Comparison of ENCODE assay signal across 8 cellular contexts in genomic region chr12:119990382-119990874, GRCh38. TPM values are rescaled to one million over a fixed set of nuclear protein-coding genes. Genes with fewer than 3 reads are reported as not detected.
DNase-seq lines count a peak whose midpoint lies in the region; ATAC-seq and TF ChIP-seq lines count a peak whose summit lies in the region.

No MANE protein-coding gene starts in this region.

- no peak for DNase-seq in CD14-positive monocyte (ENCODE audit: low spot score)
- DNase-seq in HT-29 (ENCODE audit: low spot score) = peak; percentile 16
- DNase-seq in activated T-cell treated with anti-CD3 and anti-CD28 coated beads, Interleukin-2, amount 50 U/mL, for 4 hours = peak; percentile 17
- no peak for DNase-seq in right lobe of liver
- no peak for DNase-seq in dermis blood vessel endothelial cell
- no peak for DNase-seq in NCI-H2171 treated with DMSO at 0.1 percent for 48 hours (lab: John Stamatoyannopoulos, UW)

- H3K9me3 ChIP-seq in right lobe of liver = no peaks in the 10 kb centered on the region

- TF ChIP-seq CTCF in CD14-positive monocyte (IDR thresholded peaks at IDR 0.05) (no peak), right lobe of liver (IDR thresholded peaks at IDR 0.05) (no peak)

- H3K4me3 ChIP-seq in right lobe of liver = peak overlapping the region; percentile 35 to 55 (median 44)

- TF ChIP-seq POLR2A in right lobe of liver (IDR thresholded peaks at IDR 0.05) = no peak
- no peak for TF ChIP-seq POLR2A in GM18505 (IDR thresholded peaks at IDR 0.05; ENCODE audit: borderline replicate concordance, extremely low read depth, insufficient read depth, insufficient read length)

- peaks cover 0 to 18% (median 2%) of the 10 kb centered on the region in 7 donors for H3K9me3 Mint-ChIP-seq in CD14-positive monocyte
- no peaks in the 10 kb centered on the region for H3K9me3 Mint-ChIP-seq in activated T-cell treated with anti-CD3 and anti-CD28 coated beads, Interleukin-2, amount 50 U/mL, for 4 hours

- intact Hi-C loops in CD14-positive monocyte (cut with micrococcal nuclease) (no loop called here), right lobe of liver (cut with DNase I) (loop anchor here in 1 of 2 donors (10.0 kb wide), 1 partner anchor 104 kb away; no protein-coding TSS in a partner anchor)

- no peak for ATAC-seq in activated T-cell treated with anti-CD3 and anti-CD28 coated beads, Interleukin-2, amount 50 U/mL, for 4 hours
- ATAC-seq in right lobe of liver (no peak), GM18505 (IDR thresholded peaks at IDR 0.05; ENCODE audit: unreplicated experiment) (no peak), HG03159 (IDR thresholded peaks at IDR 0.05; ENCODE audit: unreplicated experiment) (no peak)

- peaks cover 0 to 10% (median 3%) of the 10 kb centered on the region in 4 donors for H3K4me1 ChIP-seq in right lobe of liver

- peak overlapping the region in 1 of 7 donors; percentile 38 for H3K27ac Mint-ChIP-seq in CD14-positive monocyte

- 32% methylated on average over 12 of the region's 12 CpGs for WGBS in right lobe of liver (ENCODE audit: insufficient coverage, low coverage, low lambda C conversion rate, missing lambda C conversion rate)

- no peak overlapping the region for H3K27ac ChIP-seq in right lobe of liver

- peaks cover 0 to 6% of the 10 kb centered on the region in 2 donors for H3K27me3 ChIP-seq in right lobe of liver

- no peaks in the 10 kb centered on the region for H3K36me3 Mint-ChIP-seq in CD14-positive monocyte
- peaks cover 27% of the 10 kb centered on the region for H3K36me3 Mint-ChIP-seq in activated T-cell treated with anti-CD3 and anti-CD28 coated beads, Interleukin-2, amount 50 U/mL, for 4 hours (ENCODE audit: insufficient read depth)

- peak overlapping the region; percentile 48 to 82 for H3K4me3 Mint-ChIP-seq in CD14-positive monocyte
- peak overlapping the region; percentile 95 for H3K4me3 Mint-ChIP-seq in activated T-cell treated with anti-CD3 and anti-CD28 coated beads, Interleukin-2, amount 50 U/mL, for 4 hours

- no peaks in the 10 kb centered on the region for H3K36me3 ChIP-seq in right lobe of liver

- peaks cover 41 to 60% (median 57%) of the 10 kb centered on the region in 3 donors for H3K27me3 Mint-ChIP-seq in CD14-positive monocyte (ENCODE audit: low read depth in 3 of 3)
- H3K27me3 Mint-ChIP-seq in activated T-cell treated with anti-CD3 and anti-CD28 coated beads, Interleukin-2, amount 50 U/mL, for 4 hours (ENCODE audit: low read depth) = no peaks in the 10 kb centered on the region

- H3K4me1 Mint-ChIP-seq in CD14-positive monocyte = peaks cover 6% of the 10 kb centered on the region
- H3K4me1 Mint-ChIP-seq in activated T-cell treated with anti-CD3 and anti-CD28 coated beads, Interleukin-2, amount 50 U/mL, for 4 hours (ENCODE audit: low read depth) = peaks cover 43% of the 10 kb centered on the region

RNA-seq across cellular contexts. Expression of gene BICDL1, which starts 1.4 kb away (rescaled TPM):
- polyA plus RNA-seq in CD14-positive monocyte = not detected
- 19.9 and 21.5 TPM in 2 replicates for total RNA-seq in HT-29 (2014; rRNA removed; shearing (Covaris generic))
- 100 to 1,000 TPM; 121 to 152 (median 130) TPM for total RNA-seq in activated T-cell treated with anti-CD3 and anti-CD28 coated beads, Interleukin-2, amount 50 U/mL, for 4 hours
- total RNA-seq in right lobe of liver (10 to 100 TPM in 3 of 6 experiments, 1 to 10 TPM in 3; 1.5 to 13.0 (median 8.7) TPM), dermis blood vessel endothelial cell (0.05 TPM in 1 of 2 replicates, not detected in the other)

Comparison
In these comparisons a context has a peak if more than half of its experiments do, and no peak if none do; other contexts are left out.
1. DNase-seq: peak in HT-29 (single experiment) and activated T-cell treated with anti-CD3 and anti-CD28 coated beads, Interleukin-2, amount 50 U/mL, for 4 hours (single experiment); none in CD14-positive monocyte (single experiment), right lobe of liver (0 of 3), dermis blood vessel endothelial cell (single experiment) and NCI-H2171 treated with DMSO at 0.1 percent for 48 hours (single experiment).